29 cellular contexts compared by ENCODE assay signal in genomic region chr22:20909543-20910303, GRCh38. TPM values are rescaled to one million over a fixed set of nuclear protein-coding genes. Genes with fewer than 3 reads are reported as not detected.
A peak's percentile ranks its signal among the peaks of the same experiment; 100 is the strongest.
DNase-seq lines count a peak whose midpoint lies in the region; ATAC-seq, FAIRE-seq and TF ChIP-seq lines count a peak whose summit lies in the region.
"Had no signal": no experiment of that assay in that cellular context is flagged by ENCODE, and none has a peak within 500 bp of the region (broad histone marks: within the 10 kb centered on the region; RNA-seq: fewer than 3 reads in every experiment).

No MANE protein-coding gene starts in this region.

- no peak overlapping the region for H3K4me3 Mint-ChIP-seq in activated naive CD4-positive, alpha-beta T cell treated with anti-CD3 and anti-CD28 coated beads, Interleukin-2, amount 10 ng/mL, durations not matched to agents 7 days and 5 days
- no peak overlapping the region for H3K4me3 Mint-ChIP-seq in stimulated activated effector memory CD8-positive, alpha-beta T cell treated with anti-CD3 and anti-CD28 coated beads, Interleukin-12 subunit alpha, Interleukin-12 subunit beta, amount 100 ng/mL, for 72 hours
- H3K4me3 Mint-ChIP-seq: CD4-positive, CD25-positive, alpha-beta regulatory T cell; H9; HFFc6 had no signal

- H3K9ac ChIP-seq in K562 (ENCODE audit: insufficient read depth in 1 of 2, low read depth in 2 of 2, low read length in 2 of 2) = 0 out of 4 replicates have a peak overlapping the region, but pooled peaks of 1 of the 2 experiments have one; percentile 30
- H3K9ac ChIP-seq in PC-3 (ENCODE audit: low read length) = no peak overlapping the region
- H3K9ac ChIP-seq: BLaER1, GM23248 had no signal

- TF ChIP-seq RAD21 in K562 (CRISPR knock-in tag; conservative IDR thresholded peaks at IDR 0.05 in 1 of 2, IDR thresholded peaks at IDR 0.05 in 1 of 2) = no peak

- no peak for ATAC-seq in activated naive CD4-positive, alpha-beta T cell treated with anti-CD3 and anti-CD28 coated beads, Interleukin-2, amount 50 U/mL, for 72 hours
- ATAC-seq in K562 (no peak), PC-3 (no peak)
- no peak for ATAC-seq in stimulated activated effector memory CD8-positive, alpha-beta T cell treated with anti-CD3 and anti-CD28 coated beads, Interleukin-12 subunit alpha, Interleukin-12 subunit beta, amount 100 ng/mL, for 72 hours
- ATAC-seq: Right ventricle myocardium inferior, SK-N-SH treated with all-trans-retinoic acid at 6 μM for 48 hours had no signal

- H4K20me1 ChIP-seq in K562 (replicated peaks; ENCODE audit: control insufficient read depth, insufficient read depth, low read length) (no peaks in the 10 kb centered on the region), PC-3 (ENCODE audit: low read length) (no peaks in the 10 kb centered on the region)
- H4K20me1 ChIP-seq: BLaER1 had no signal

- H3K4me2 ChIP-seq in K562 (ENCODE audit: insufficient read depth, low read length) (no peak overlapping the region), PC-3 (ENCODE audit: low read length) (no peak overlapping the region)
- H3K4me2 ChIP-seq: BLaER1, PC-9 had no signal

- peaks cover 11% of the 10 kb centered on the region for H3K4me1 Mint-ChIP-seq in activated naive CD4-positive, alpha-beta T cell treated with anti-CD3 and anti-CD28 coated beads, Interleukin-2, amount 10 ng/mL, durations not matched to agents 7 days and 5 days
- H3K4me1 Mint-ChIP-seq in stimulated activated effector memory CD8-positive, alpha-beta T cell treated with anti-CD3 and anti-CD28 coated beads, Interleukin-12 subunit alpha, Interleukin-12 subunit beta, amount 100 ng/mL, for 72 hours = no peaks in the 10 kb centered on the region
- H3K4me1 Mint-ChIP-seq: H9 had no signal

- no peak for TF ChIP-seq CTCF in HEK293 (tag by site-specific recombination; IDR thresholded peaks at IDR 0.05)
- no peak for TF ChIP-seq CTCF in K562 (IDR thresholded peaks at IDR 0.05 in 2 of 3, conservative IDR thresholded peaks at IDR 0.05 in 1 of 3; ENCODE audit: insufficient read depth in 2 of 3, low read depth in 1 of 3, low read length in 3 of 3)
- TF ChIP-seq CTCF in PC-3 (conservative IDR thresholded peaks at IDR 0.05; ENCODE audit: low read depth, low read length) = no peak

- no peaks in the 10 kb centered on the region for H3K9me1 ChIP-seq in K562 (ENCODE audit: control insufficient read depth, insufficient read depth, low read length)

- no peak for DNase-seq in activated naive CD4-positive, alpha-beta T cell treated with anti-CD3 and anti-CD28 coated beads, Interleukin-2, amount 10 ng/mL, durations not matched to agents 7 days and 5 days
- no peak for DNase-seq in activated naive CD4-positive, alpha-beta T cell treated with anti-CD3 and anti-CD28 coated beads, Interleukin-2, amount 50 U/mL, for 72 hours (ENCODE audit: low spot score in 2 of 2)
- DNase-seq in K562 (ENCODE audit: extremely low read depth in 1 of 4, low spot score in 3 of 4) (no peak), PC-3 (no peak), cardiac septum (ENCODE audit: low spot score) (no peak)
- no peak for DNase-seq in stimulated activated effector memory CD8-positive, alpha-beta T cell treated with anti-CD3 and anti-CD28 coated beads, Interleukin-12 subunit alpha, Interleukin-12 subunit beta, amount 100 ng/mL, for 72 hours (ENCODE audit: low spot score in 2 of 2)
- DNase-seq: CD4-positive, CD25-positive, alpha-beta regulatory T cell; DMS153; DND-41; GM23248; H9; HFFc6; Karpas-422; NCI-H1105; NCI-H1436 treated with DMSO at 0.1 percent for 48 hours; NCI-H187 treated with DMSO at 0.1 percent for 48 hours; NCI-H345; NCI-H524; NCI-H748 treated with DMSO at 0.1 percent for 48 hours; NK-92 treated with Interleukin-12 subunit alpha and Interleukin-12 subunit beta, amount 100 ng/mL, for 24 hours; PC-9; SJCRH30 had no signal

- WGBS in K562 (ENCODE audit: insufficient coverage, low coverage, missing lambda C conversion rate) = 30% methylated on average over 6 of the region's 6 CpGs

- POLR2A ChIA-PET in HEK293 (lab: Yijun Ruan, JAX) (interaction anchor here (0.7 to 0.8 kb wide), 2 partner anchors 24 to 50 kb away, joined by 3 read pairs; no protein-coding TSS in a partner anchor), K562 (lab: Yijun Ruan, JAX) (interaction anchor here (1.0 to 54.6 kb wide), 3 partner anchors 14 to 42 kb away, joined by 3 to 1556 read pairs (median 24); partner anchors contain the start of genes AIFM3 and LZTR1), PC-3 (lab: Charles Lee; ENCODE audit: unreplicated experiment) (no interaction called here)

- intact Hi-C loops in K562 (cut with micrococcal nuclease) (loop anchor here (10.0 kb wide), 1 partner anchor 405 kb away; the partner anchor contains the start of gene MED15), PC-3 (cut with micrococcal nuclease) (no loop called here), cardiac septum (cut with DNase I) (no loop called here)

- H3K9me3 ChIP-seq in HEK293 (ENCODE audit: control insufficient read depth, insufficient read depth, low read depth, low read length) (no peaks in the 10 kb centered on the region), K562 (replicated peaks; ENCODE audit: control insufficient read depth, insufficient read depth, low read depth, low read length) (no peaks in the 10 kb centered on the region), PC-3 (ENCODE audit: low read length) (no peaks in the 10 kb centered on the region)
- H3K9me3 ChIP-seq: BLaER1, SJCRH30 had no signal

- H3K36me3 ChIP-seq in HEK293 (ENCODE audit: control insufficient read depth in 2 of 2, insufficient read depth in 1 of 2, low read length in 2 of 2) (no peaks in the 10 kb centered on the region), K562 (ENCODE audit: control insufficient read depth, insufficient read depth, low read length) (no peaks in the 10 kb centered on the region), PC-3 (ENCODE audit: low read depth, low read length) (no peaks in the 10 kb centered on the region)
- H3K36me3 ChIP-seq: BLaER1, SJCRH30 had no signal

- no peaks in the 10 kb centered on the region for H3K9me2 ChIP-seq in PC-3 (replicated peaks; ENCODE audit: low read length)

- in situ Hi-C loops in K562 (cut with MboI) = no loop called here

- H3K4me3 ChIP-seq in HEK293 (ENCODE audit: low read depth, low read length) (no peak overlapping the region), K562 (no peak overlapping the region), PC-3 (ENCODE audit: low read length) (no peak overlapping the region)
- H3K4me3 ChIP-seq: BLaER1, GM23248, PC-9, SJCRH30 had no signal

- H3K27ac ChIP-seq in HEK293 (ENCODE audit: extremely low read depth, low read depth, low read length) = no peak overlapping the region
- no peak overlapping the region for H3K27ac ChIP-seq in K562 (ENCODE audit: extremely low read depth, low read depth, low read length)
- no peak overlapping the region for H3K27ac ChIP-seq in PC-3 (ENCODE audit: low read length)
- H3K27ac ChIP-seq: BLaER1, GM23248, HL-60, PC-9, SJCRH30 had no signal

- H3K79me2 ChIP-seq in K562 (ENCODE audit: control insufficient read depth, insufficient read depth, low read length) (no peaks in the 10 kb centered on the region), PC-3 (ENCODE audit: low read length) (no peaks in the 10 kb centered on the region)

- TF ChIP-seq POLR2A in K562 (conservative IDR thresholded peaks at IDR 0.05) = no peak

- no peak for FAIRE-seq in K562 (lab: Jason Lieb, UNC)
- FAIRE-seq: A204.1 had no signal

- TF ChIP-seq EP300 in K562 (IDR thresholded peaks at IDR 0.05; ENCODE audit: low read length) = no peak

- CTCF ChIA-PET in activated naive CD4-positive, alpha-beta T cell treated with anti-CD3 and anti-CD28 coated beads, Interleukin-2, amount 10 ng/mL, durations not matched to agents 7 days and 5 days (lab: Charles Lee) = interaction anchor here (0.6 kb wide), 1 partner anchor 43 kb away, joined by 3 read pairs; no protein-coding TSS in a partner anchor
- CTCF ChIA-PET in HEK293 (lab: Yijun Ruan, JAX) = interaction anchor here (0.6 to 0.8 kb wide), 4 partner anchors 7 to 125 kb away, joined by 3 to 5 read pairs (median 3); no protein-coding TSS in a partner anchor
- CTCF ChIA-PET in K562 (lab: Yijun Ruan, JAX; ENCODE audit: low intra/inter-chr PET ratio) = interaction anchor here (0.7 kb wide), 1 partner anchor 117 kb away, joined by 3 read pairs; no protein-coding TSS in a partner anchor
- CTCF ChIA-PET in PC-3 (lab: Charles Lee) = no interaction called here

- H3F3A ChIP-seq in PC-3 (ENCODE audit: low read length, unreplicated experiment) = no peaks in the 10 kb centered on the region

- no peaks in the 10 kb centered on the region for H3K36me3 Mint-ChIP-seq in activated naive CD4-positive, alpha-beta T cell treated with anti-CD3 and anti-CD28 coated beads, Interleukin-2, amount 10 ng/mL, durations not matched to agents 7 days and 5 days
- H3K36me3 Mint-ChIP-seq in activated naive CD4-positive, alpha-beta T cell treated with anti-CD3 and anti-CD28 coated beads, Interleukin-2, amount 50 U/mL, for 72 hours = no peaks in the 10 kb centered on the region
- H3K36me3 Mint-ChIP-seq in stimulated activated effector memory CD8-positive, alpha-beta T cell treated with anti-CD3 and anti-CD28 coated beads, Interleukin-12 subunit alpha, Interleukin-12 subunit beta, amount 100 ng/mL, for 72 hours = no peaks in the 10 kb centered on the region
- H3K36me3 Mint-ChIP-seq: CD4-positive, CD25-positive, alpha-beta regulatory T cell had no signal

- BruUV-seq in K562 (replicated peaks; lab: Mats Ljungman, UMichigan) (no TSS peak), PC-3 (replicated peaks; lab: Mats Ljungman, UMichigan) (no TSS peak)

- H2AFZ ChIP-seq in K562 (ENCODE audit: low read depth, low read length) (no peak overlapping the region), PC-3 (ENCODE audit: low read length) (no peak overlapping the region)
- H2AFZ ChIP-seq: GM23248, PC-9 had no signal

- peak overlapping the region; percentile 24 for H3K27ac Mint-ChIP-seq in activated naive CD4-positive, alpha-beta T cell treated with anti-CD3 and anti-CD28 coated beads, Interleukin-2, amount 10 ng/mL, durations not matched to agents 7 days and 5 days
- no peak overlapping the region for H3K27ac Mint-ChIP-seq in activated naive CD4-positive, alpha-beta T cell treated with anti-CD3 and anti-CD28 coated beads, Interleukin-2, amount 50 U/mL, for 72 hours
- peak overlapping the region; percentile 59 for H3K27ac Mint-ChIP-seq in stimulated activated effector memory CD8-positive, alpha-beta T cell treated with anti-CD3 and anti-CD28 coated beads, Interleukin-12 subunit alpha, Interleukin-12 subunit beta, amount 100 ng/mL, for 72 hours
- H3K27ac Mint-ChIP-seq: CD4-positive, CD25-positive, alpha-beta regulatory T cell; H9; HFFc6 had no signal

- H3K27me3 ChIP-seq in K562 (ENCODE audit: control insufficient read depth in 2 of 2, insufficient read depth in 2 of 2, low read length in 2 of 2) (peaks cover 4 to 14% of the 10 kb centered on the region in 2 experiments), PC-3 (ENCODE audit: low read length) (no peaks in the 10 kb centered on the region)
- H3K27me3 ChIP-seq: BLaER1, SJCRH30 had no signal

- H3K27me3 Mint-ChIP-seq in activated naive CD4-positive, alpha-beta T cell treated with anti-CD3 and anti-CD28 coated beads, Interleukin-2, amount 10 ng/mL, durations not matched to agents 7 days and 5 days = peaks cover 19% of the 10 kb centered on the region

- H3K4me1 ChIP-seq in HEK293 (ENCODE audit: control insufficient read depth, insufficient read depth, low read length) (no peaks in the 10 kb centered on the region), K562 (replicated peaks in 1 of 2; ENCODE audit: control insufficient read depth in 2 of 2, insufficient read depth in 2 of 2, low read length in 2 of 2) (peaks cover 0 to 7% of the 10 kb centered on the region in 2 experiments; a peak in 2 of 5 replicates), PC-3 (ENCODE audit: insufficient read depth, low read length) (peaks cover 16% of the 10 kb centered on the region)
- H3K4me1 ChIP-seq: BLaER1, SJCRH30 had no signal

- no peaks in the 10 kb centered on the region for H3K9me3 Mint-ChIP-seq in activated naive CD4-positive, alpha-beta T cell treated with anti-CD3 and anti-CD28 coated beads, Interleukin-2, amount 10 ng/mL, durations not matched to agents 7 days and 5 days
- H3K9me3 Mint-ChIP-seq in activated naive CD4-positive, alpha-beta T cell treated with anti-CD3 and anti-CD28 coated beads, Interleukin-2, amount 50 U/mL, for 72 hours = no peaks in the 10 kb centered on the region
- H3K9me3 Mint-ChIP-seq in stimulated activated effector memory CD8-positive, alpha-beta T cell treated with anti-CD3 and anti-CD28 coated beads, Interleukin-12 subunit alpha, Interleukin-12 subunit beta, amount 100 ng/mL, for 72 hours = no peaks in the 10 kb centered on the region
- H3K9me3 Mint-ChIP-seq: CD4-positive, CD25-positive, alpha-beta regulatory T cell; H9; HFFc6 had no signal

RNA-seq across cellular contexts. Expression of gene CRKL, which starts 7.5 kb away (rescaled TPM):
- 10 to 100 TPM; 70.0 to 84.9 TPM for total RNA-seq in activated naive CD4-positive, alpha-beta T cell treated with anti-CD3 and anti-CD28 coated beads, Interleukin-2, amount 50 U/mL, for 72 hours
- total RNA-seq in K562 (2011; cell fraction: chromatin; rRNA removed; ENCODE audit: low replicate concordance) = 251 and 271 TPM in 2 replicates
- total RNA-seq in K562 (2011; cell fraction: nucleolus; rRNA removed) = 179 and 190 TPM in 2 replicates
- total RNA-seq in K562 (2011; cell fraction: nucleoplasm; rRNA removed) = 236 and 257 TPM in 2 replicates
- 105 and 144 TPM in 2 replicates for total RNA-seq in K562 (2014; rRNA removed)
- total RNA-seq in K562 (2014; rRNA removed; fragmentation: Illumina TruSeq; extraction: Trizol) = 138 and 141 TPM in 2 replicates
- 124 and 128 TPM in 2 replicates for total RNA-seq in K562 (2015; rRNA removed; fragmentation: Illumina TruSeq; extraction: Trizol)
- total RNA-seq in K562 (2021) = 263 and 267 TPM in 2 replicates
- 135 and 196 TPM in 2 replicates for polyA plus RNA-seq in K562 (2011; rRNA removed)
- polyA plus RNA-seq in K562 (2011; cell fraction: cytosol; rRNA removed) = 111 and 189 TPM in 2 replicates
- 90.3 and 116 TPM in 2 replicates for polyA plus RNA-seq in K562 (2011; cell fraction: nucleus; rRNA removed)
- polyA plus RNA-seq in K562 (2012) = 90.4 and 122 TPM in 2 replicates
- polyA plus RNA-seq in K562 (2014; fragmentation: Illumina TruSeq; extraction: Trizol) = 144 and 156 TPM in 2 replicates
- polyA plus RNA-seq in K562 (2014; fragmentation: Nextera tagmentation; extraction: Ambion mirVana) = 100 to 1,000 TPM; 100 to 105 TPM
- polyA plus RNA-seq in K562 (2014; rRNA removed) = 114 and 124 TPM in 2 replicates
- polyA minus RNA-seq in K562 (2011; rRNA and poly(A)+ RNA removed) = 219 and 267 TPM in 2 replicates
- 166 and 232 TPM in 2 replicates for polyA minus RNA-seq in K562 (2011; cell fraction: cytosol; rRNA and poly(A)+ RNA removed)
- 39.9 and 84.6 TPM in 2 replicates for polyA minus RNA-seq in K562 (2011; cell fraction: nucleus; rRNA and poly(A)+ RNA removed)
- total RNA-seq in PC-3 (2014; rRNA removed) = 35.4 and 36.2 TPM in 2 replicates
- total RNA-seq in cardiac septum = 55.5 TPM

RNA-seq across cellular contexts. Expression of gene SNAP29, which starts 50.9 kb away (rescaled TPM):
- total RNA-seq in activated naive CD4-positive, alpha-beta T cell treated with anti-CD3 and anti-CD28 coated beads, Interleukin-2, amount 50 U/mL, for 72 hours = 10 to 100 TPM; 25.2 to 25.6 TPM
- 63.6 and 66.4 TPM in 2 replicates for total RNA-seq in K562 (2011; cell fraction: chromatin; rRNA removed; ENCODE audit: low replicate concordance)
- total RNA-seq in K562 (2011; cell fraction: nucleolus; rRNA removed) = 39.3 and 45.4 TPM in 2 replicates
- 59.8 and 84.4 TPM in 2 replicates for total RNA-seq in K562 (2011; cell fraction: nucleoplasm; rRNA removed)
- total RNA-seq in K562 (2014; rRNA removed) (71.4 and 89.3 TPM in 2 replicates), K562 (2014; rRNA removed; fragmentation: Illumina TruSeq; extraction: Trizol) (58.1 and 64.4 TPM in 2 replicates), K562 (2015; rRNA removed; fragmentation: Illumina TruSeq; extraction: Trizol) (70.6 and 75.9 TPM in 2 replicates), K562 (2021) (122 and 123 TPM in 2 replicates), PC-3 (2014; rRNA removed) (12.3 and 23.9 TPM in 2 replicates), cardiac septum (23.6 TPM)
- polyA plus RNA-seq in K562 (2011; rRNA removed) (187 and 200 TPM in 2 replicates), K562 (2014; fragmentation: Illumina TruSeq; extraction: Trizol) (181 and 250 TPM in 2 replicates), K562 (2014; fragmentation: Nextera tagmentation; extraction: Ambion mirVana) (10 to 100 TPM; 19.5 to 22.8 TPM), K562 (2014; rRNA removed) (136 and 161 TPM in 2 replicates)
- 97.0 and 115 TPM in 2 replicates for polyA plus RNA-seq in K562 (2011; cell fraction: cytosol; rRNA removed)
- polyA plus RNA-seq in K562 (2011; cell fraction: nucleus; rRNA removed) = 51.6 and 70.0 TPM in 2 replicates
- 105 and 162 TPM in 2 replicates for polyA plus RNA-seq in K562 (2012)
- 89.0 and 94.5 TPM in 2 replicates for polyA minus RNA-seq in K562 (2011; rRNA and poly(A)+ RNA removed)
- 44.9 and 53.1 TPM in 2 replicates for polyA minus RNA-seq in K562 (2011; cell fraction: cytosol; rRNA and poly(A)+ RNA removed)
- polyA minus RNA-seq in K562 (2011; cell fraction: nucleus; rRNA and poly(A)+ RNA removed) = 14.3 and 25.0 TPM in 2 replicates

RNA-seq across cellular contexts. Expression of gene PI4KA, which starts 51.1 kb away (rescaled TPM):
- total RNA-seq in activated naive CD4-positive, alpha-beta T cell treated with anti-CD3 and anti-CD28 coated beads, Interleukin-2, amount 50 U/mL, for 72 hours = 10 to 100 TPM; 68.3 to 97.6 TPM
- total RNA-seq in K562 (2011; cell fraction: chromatin; rRNA removed; ENCODE audit: low replicate concordance) = 856 and 1,421 TPM in 2 replicates
- total RNA-seq in K562 (2011; cell fraction: nucleolus; rRNA removed) = 627 and 658 TPM in 2 replicates
- 567 and 576 TPM in 2 replicates for total RNA-seq in K562 (2011; cell fraction: nucleoplasm; rRNA removed)
- total RNA-seq in K562 (2014; rRNA removed) = 103 and 117 TPM in 2 replicates
- total RNA-seq in K562 (2014; rRNA removed; fragmentation: Illumina TruSeq; extraction: Trizol) = 62.3 and 63.7 TPM in 2 replicates
- total RNA-seq in K562 (2015; rRNA removed; fragmentation: Illumina TruSeq; extraction: Trizol) = 75.3 and 82.5 TPM in 2 replicates
- 173 and 187 TPM in 2 replicates for total RNA-seq in K562 (2021)
- polyA plus RNA-seq in K562 (2011; rRNA removed) = 84.7 and 128 TPM in 2 replicates
- polyA plus RNA-seq in K562 (2011; cell fraction: cytosol; rRNA removed) = 76.2 and 84.4 TPM in 2 replicates
- polyA plus RNA-seq in K562 (2011; cell fraction: nucleus; rRNA removed) = 448 and 556 TPM in 2 replicates
- 142 and 181 TPM in 2 replicates for polyA plus RNA-seq in K562 (2012)
- polyA plus RNA-seq in K562 (2014; fragmentation: Illumina TruSeq; extraction: Trizol) = 124 and 127 TPM in 2 replicates
- polyA plus RNA-seq in K562 (2014; fragmentation: Nextera tagmentation; extraction: Ambion mirVana) = 10 to 100 TPM in 1 of 2 experiments, 1 to 10 TPM in 1; 7.3 to 11.1 TPM
- 116 and 125 TPM in 2 replicates for polyA plus RNA-seq in K562 (2014; rRNA removed)
- polyA minus RNA-seq in K562 (2011; rRNA and poly(A)+ RNA removed) = 160 and 176 TPM in 2 replicates
- 98.9 and 161 TPM in 2 replicates for polyA minus RNA-seq in K562 (2011; cell fraction: cytosol; rRNA and poly(A)+ RNA removed)
- 188 and 253 TPM in 2 replicates for polyA minus RNA-seq in K562 (2011; cell fraction: nucleus; rRNA and poly(A)+ RNA removed)
- 39.7 and 61.5 TPM in 2 replicates for total RNA-seq in PC-3 (2014; rRNA removed)
- total RNA-seq in cardiac septum = 52.6 TPM

RNA-seq across cellular contexts. Expression of gene AIFM3, which starts 57.3 kb away (rescaled TPM):
- under 1 TPM; 0.11 to 0.12 TPM for total RNA-seq in activated naive CD4-positive, alpha-beta T cell treated with anti-CD3 and anti-CD28 coated beads, Interleukin-2, amount 50 U/mL, for 72 hours
- total RNA-seq in K562 (2011; cell fraction: chromatin; rRNA removed; ENCODE audit: low replicate concordance) = 0.14 and 1.4 TPM in 2 replicates
- total RNA-seq in K562 (2011; cell fraction: nucleolus; rRNA removed) = 0.33 and 1.2 TPM in 2 replicates
- total RNA-seq in K562 (2011; cell fraction: nucleoplasm; rRNA removed) = 0.53 and 0.81 TPM in 2 replicates
- total RNA-seq in K562 (2014; rRNA removed) = 0.14 TPM in 1 of 2 replicates, not detected in the other
- 0.10 TPM in 1 of 2 replicates, not detected in the other for total RNA-seq in K562 (2014; rRNA removed; fragmentation: Illumina TruSeq; extraction: Trizol)
- 0.07 TPM in 1 of 2 replicates, not detected in the other for total RNA-seq in K562 (2015; rRNA removed; fragmentation: Illumina TruSeq; extraction: Trizol)
- 0.20 and 0.56 TPM in 2 replicates for total RNA-seq in K562 (2021)
- 0.04 and 0.08 TPM in 2 replicates for polyA plus RNA-seq in K562 (2011; rRNA removed)
- 0.06 TPM in 1 of 2 replicates, not detected in the other for polyA plus RNA-seq in K562 (2011; cell fraction: cytosol; rRNA removed)
- polyA plus RNA-seq in K562 (2011; cell fraction: nucleus; rRNA removed) = 0.80 and 0.87 TPM in 2 replicates
- 0.27 and 0.50 TPM in 2 replicates for polyA plus RNA-seq in K562 (2012)
- 0.06 TPM in 1 of 2 replicates, not detected in the other for polyA plus RNA-seq in K562 (2014; fragmentation: Illumina TruSeq; extraction: Trizol)
- polyA plus RNA-seq in K562 (2014; fragmentation: Nextera tagmentation; extraction: Ambion mirVana) = under 1 TPM; 0.03 to 0.06 TPM
- 0.15 TPM in 1 of 2 replicates, not detected in the other for polyA plus RNA-seq in K562 (2014; rRNA removed)
- 0.06 TPM in 1 of 2 replicates, not detected in the other for polyA minus RNA-seq in K562 (2011; rRNA and poly(A)+ RNA removed)
- polyA minus RNA-seq in K562 (2011; cell fraction: cytosol; rRNA and poly(A)+ RNA removed) = not detected in 2 replicates
- polyA minus RNA-seq in K562 (2011; cell fraction: nucleus; rRNA and poly(A)+ RNA removed) = 0.27 and 0.44 TPM in 2 replicates
- total RNA-seq in PC-3 (2014; rRNA removed) = 0.98 and 1.5 TPM in 2 replicates
- total RNA-seq in cardiac septum = 0.54 TPM
- total RNA-seq: RPMI7951, SJCRH30 had no signal
- polyA plus RNA-seq: CD4-positive, CD25-positive, alpha-beta regulatory T cell; GM23248 had no signal

Comparison
In these comparisons a context has a peak if more than half of its experiments do, and no peak if none do; other contexts are left out.
1. H3K27ac Mint-ChIP-seq: peak in activated naive CD4-positive, alpha-beta T cell treated with anti-CD3 and anti-CD28 coated beads, Interleukin-2, amount 10 ng/mL, durations not matched to agents 7 days and 5 days (single experiment) and stimulated activated effector memory CD8-positive, alpha-beta T cell treated with anti-CD3 and anti-CD28 coated beads, Interleukin-12 subunit alpha, Interleukin-12 subunit beta, amount 100 ng/mL, for 72 hours (single experiment); none in activated naive CD4-positive, alpha-beta T cell treated with anti-CD3 and anti-CD28 coated beads, Interleukin-2, amount 50 U/mL, for 72 hours (0 of 2).